Comparison of ENCODE assay signal across 18 cellular contexts in genomic region chr9:111953444-111953843, GRCh38.
"Had no signal": no experiment of that assay in that cellular context is flagged by ENCODE, and none has a peak within 500 bp of the region (broad histone marks: within the 10 kb centered on the region; RNA-seq: fewer than 3 reads in every experiment).

No MANE protein-coding gene starts in this region.

- H3K27ac Mint-ChIP-seq: activated CD4-positive, alpha-beta memory T cell treated with anti-CD3 and anti-CD28 coated beads for 36 hours; activated CD4-positive, alpha-beta T cell treated with anti-CD3 and anti-CD28 coated beads for 36 hours; activated T-cell treated with anti-CD3 and anti-CD28 coated beads, Interleukin-2, amount 50 U/mL, for 24 hours; memory B cell; natural killer cell treated with Interleukin-12 subunit alpha and Interleukin-12 subunit beta and Interleukin-15 and Interleukin-18, amount 100 ng/mL, for 72 hours; T-helper 1 cell treated with Interleukin-12 subunit alpha and Interleukin-12 subunit beta and Interleukin-4 antibody, amounts not matched to agents 30 μg/mL and 1 μg/mL, for 36 hours had no signal

- H3K9me3 Mint-ChIP-seq: activated CD4-positive, alpha-beta memory T cell treated with anti-CD3 and anti-CD28 coated beads for 36 hours; activated T-cell treated with anti-CD3 and anti-CD28 coated beads, Interleukin-2, amount 50 U/mL, for 24 hours; memory B cell; natural killer cell treated with Interleukin-12 subunit alpha and Interleukin-12 subunit beta and Interleukin-15 and Interleukin-18, amount 100 ng/mL, for 72 hours; T-helper 1 cell treated with Interleukin-12 subunit alpha and Interleukin-12 subunit beta and Interleukin-4 antibody, amounts not matched to agents 30 μg/mL and 1 μg/mL, for 36 hours had no signal

- H2AFZ ChIP-seq: hepatocyte had no signal

- H3K4me2 ChIP-seq: hepatocyte had no signal

- H3K27me3 ChIP-seq: hepatocyte had no signal

- H3K4me3 Mint-ChIP-seq: activated CD4-positive, alpha-beta memory T cell treated with anti-CD3 and anti-CD28 coated beads for 36 hours; activated CD4-positive, alpha-beta T cell treated with anti-CD3 and anti-CD28 coated beads for 36 hours; activated T-cell treated with anti-CD3 and anti-CD28 coated beads, Interleukin-2, amount 50 U/mL, for 24 hours; memory B cell; natural killer cell treated with Interleukin-12 subunit alpha and Interleukin-12 subunit beta and Interleukin-15 and Interleukin-18, amount 100 ng/mL, for 72 hours; T-helper 1 cell treated with Interleukin-12 subunit alpha and Interleukin-12 subunit beta and Interleukin-4 antibody, amounts not matched to agents 30 μg/mL and 1 μg/mL, for 36 hours had no signal

- DNase-seq: activated CD4-positive, alpha-beta memory T cell treated with anti-CD3 and anti-CD28 coated beads for 36 hours; activated CD4-positive, alpha-beta T cell treated with anti-CD3 and anti-CD28 coated beads for 36 hours; activated effector memory CD4-positive, alpha-beta T cell treated with Interleukin-2 at 50 U/mL for 16 hours; activated naive CD4-positive, alpha-beta T cell treated with anti-CD3 and anti-CD28 coated beads, Interleukin-2, amount 50 U/mL, for 16 hours; activated T-cell treated with anti-CD3 and anti-CD28 coated beads, Interleukin-2, amount 50 U/mL, for 24 hours; caudate nucleus; small intestine; stimulated activated naive CD8-positive, alpha-beta T cell treated with anti-CD3 and anti-CD28 coated beads, Interleukin-15, Interleukin-2, amounts not matched to agents 100 U/mL and 50 U/mL, for 24 hours; trophoblast cell had no signal

- H3K27ac ChIP-seq: hepatocyte had no signal

- H3K4me3 ChIP-seq: hepatocyte had no signal

- H3K79me2 ChIP-seq: hepatocyte had no signal

- H3K27me3 Mint-ChIP-seq: activated T-cell treated with anti-CD3 and anti-CD28 coated beads, Interleukin-2, amount 50 U/mL, for 24 hours; memory B cell had no signal

- H3K36me3 Mint-ChIP-seq: activated CD4-positive, alpha-beta memory T cell treated with anti-CD3 and anti-CD28 coated beads for 36 hours; memory B cell; natural killer cell treated with Interleukin-12 subunit alpha and Interleukin-12 subunit beta and Interleukin-15 and Interleukin-18, amount 100 ng/mL, for 72 hours had no signal

- FAIRE-seq: colon, endometrium, keratinocyte, small intestine had no signal

- ATAC-seq: activated CD4-positive, alpha-beta T cell treated with anti-CD3 and anti-CD28 coated beads for 36 hours; esophagus mucosa; left lobe of liver; natural killer cell treated with Interleukin-12 subunit alpha and Interleukin-12 subunit beta and Interleukin-15 and Interleukin-18, amount 100 ng/mL, for 72 hours; stimulated activated naive CD8-positive, alpha-beta T cell treated with anti-CD3 and anti-CD28 coated beads, Interleukin-15, Interleukin-2, amounts not matched to agents 100 U/mL and 50 U/mL, for 24 hours had no signal
